ENCODE assay signal across 1 cellular context in the genomic region with DNA sequence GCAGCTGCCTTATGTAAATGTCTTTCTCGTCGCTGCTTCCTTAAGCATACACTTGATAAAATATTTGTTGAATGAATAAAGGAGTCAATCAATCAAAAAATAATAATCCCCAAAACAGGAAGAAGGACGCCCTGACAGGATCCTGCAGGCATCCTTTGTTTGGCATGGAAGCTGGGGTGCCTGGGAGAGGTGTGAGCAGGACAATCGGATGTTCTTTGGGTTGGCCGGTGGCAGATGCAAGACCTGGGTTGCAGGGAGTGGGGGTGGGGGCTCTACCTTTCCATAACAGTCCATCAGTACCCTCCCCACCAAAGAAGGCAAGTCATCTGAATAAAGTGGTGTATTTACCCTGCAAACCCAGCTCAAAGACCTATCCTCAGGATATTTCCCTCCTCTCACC.
TF ChIP-seq lines count a peak whose summit lies in the region.

No MANE protein-coding gene starts in this region.

TF ChIP-seq in IMR-90, 13 proteins besides CTCF, POLR2A, EP300 and RAD21:
- TF ChIP-seq CHD1 (IDR thresholded peaks at IDR 0.05; ENCODE audit: low read depth, low read length) (no peak), RCOR1 (IDR thresholded peaks at IDR 0.05; ENCODE audit: insufficient replicate concordance, low read length) (no peak), MXI1 (IDR thresholded peaks at IDR 0.05; ENCODE audit: borderline replicate concordance, low read depth, low read length) (no peak), RFX5 (IDR thresholded peaks at IDR 0.05; ENCODE audit: low read depth, low read length) (no peak), NFE2L2 (IDR thresholded peaks at IDR 0.05; ENCODE audit: low read depth, low read length) (no peak), SMC3 (IDR thresholded peaks at IDR 0.05; ENCODE audit: low read depth, low read length) (no peak), FOS (IDR thresholded peaks at IDR 0.05; ENCODE audit: low read depth, low read length) (no peak), CEBPB (IDR thresholded peaks at IDR 0.05; ENCODE audit: low read depth, low read length) (no peak), MAZ (IDR thresholded peaks at IDR 0.05; ENCODE audit: borderline replicate concordance, low read depth, low read length) (no peak), MAFK (IDR thresholded peaks at IDR 0.05; ENCODE audit: low read depth, low read length) (no peak)
- TF ChIP-seq, protein P1, sequence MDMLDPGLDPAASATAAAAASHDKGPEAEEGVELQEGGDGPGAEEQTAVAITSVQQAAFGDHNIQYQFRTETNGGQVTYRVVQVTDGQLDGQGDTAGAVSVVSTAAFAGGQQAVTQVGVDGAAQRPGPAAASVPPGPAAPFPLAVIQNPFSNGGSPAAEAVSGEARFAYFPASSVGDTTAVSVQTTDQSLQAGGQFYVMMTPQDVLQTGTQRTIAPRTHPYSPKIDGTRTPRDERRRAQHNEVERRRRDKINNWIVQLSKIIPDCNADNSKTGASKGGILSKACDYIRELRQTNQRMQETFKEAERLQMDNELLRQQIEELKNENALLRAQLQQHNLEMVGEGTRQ (IDR thresholded peaks at IDR 0.05; ENCODE audit: low read depth, low read length): no peak
- TF ChIP-seq, protein P2, sequence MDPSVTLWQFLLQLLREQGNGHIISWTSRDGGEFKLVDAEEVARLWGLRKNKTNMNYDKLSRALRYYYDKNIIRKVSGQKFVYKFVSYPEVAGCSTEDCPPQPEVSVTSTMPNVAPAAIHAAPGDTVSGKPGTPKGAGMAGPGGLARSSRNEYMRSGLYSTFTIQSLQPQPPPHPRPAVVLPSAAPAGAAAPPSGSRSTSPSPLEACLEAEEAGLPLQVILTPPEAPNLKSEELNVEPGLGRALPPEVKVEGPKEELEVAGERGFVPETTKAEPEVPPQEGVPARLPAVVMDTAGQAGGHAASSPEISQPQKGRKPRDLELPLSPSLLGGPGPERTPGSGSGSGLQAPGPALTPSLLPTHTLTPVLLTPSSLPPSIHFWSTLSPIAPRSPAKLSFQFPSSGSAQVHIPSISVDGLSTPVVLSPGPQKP (IDR thresholded peaks at IDR 0.05; ENCODE audit: borderline replicate concordance, low read depth, low read length): no peak
